Comparison of ENCODE assay signal across 10 cellular contexts in the genomic region with DNA sequence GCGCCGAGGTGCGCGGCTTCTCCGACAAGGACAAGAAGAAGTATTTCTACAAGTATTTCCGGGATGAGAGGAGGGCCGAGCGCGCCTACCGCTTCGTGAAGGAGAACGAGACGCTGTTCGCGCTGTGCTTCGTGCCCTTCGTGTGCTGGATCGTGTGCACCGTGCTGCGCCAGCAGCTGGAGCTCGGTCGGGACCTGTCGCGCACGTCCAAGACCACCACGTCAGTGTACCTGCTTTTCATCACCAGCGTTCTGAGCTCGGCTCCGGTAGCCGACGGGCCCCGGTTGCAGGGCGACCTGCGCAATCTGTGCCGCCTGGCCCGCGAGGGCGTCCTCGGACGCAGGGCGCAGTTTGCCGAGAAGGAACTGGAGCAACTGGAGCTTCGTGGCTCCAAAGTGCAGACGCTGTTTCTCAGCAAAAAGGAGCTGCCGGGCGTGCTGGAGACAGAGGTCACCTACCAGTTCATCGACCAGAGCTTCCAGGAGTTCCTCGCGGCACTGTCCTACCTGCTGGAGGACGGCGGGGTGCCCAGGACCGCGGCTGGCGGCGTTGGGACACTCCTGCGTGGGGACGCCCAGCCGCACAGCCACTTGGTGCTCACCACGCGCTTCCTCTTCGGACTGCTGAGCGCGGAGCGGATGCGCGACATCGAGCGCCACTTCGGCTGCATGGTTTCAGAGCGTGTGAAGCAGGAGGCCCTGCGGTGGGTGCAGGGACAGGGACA.
DNase-seq lines count a peak whose midpoint lies in the region; ATAC-seq and TF ChIP-seq lines count a peak whose summit lies in the region.
"Had no signal": no experiment of that assay in that cellular context is flagged by ENCODE, and none has a peak within 500 bp of the region (broad histone marks: within the 10 kb centered on the region; RNA-seq: fewer than 3 reads in every experiment).

No MANE protein-coding gene starts in this region.

- peaks cover 39% of the 10 kb centered on the region for H3K27me3 Mint-ChIP-seq in T-helper 1 cell treated with Interleukin-12 subunit alpha and Interleukin-12 subunit beta and Interleukin-4 antibody, amounts not matched to agents 30 μg/mL and 1 μg/mL, for 36 hours (ENCODE audit: low read depth)

- peak overlapping the region; percentile 87 for H3K4me3 Mint-ChIP-seq in T-helper 1 cell treated with Interleukin-12 subunit alpha and Interleukin-12 subunit beta and Interleukin-4 antibody, amounts not matched to agents 30 μg/mL and 1 μg/mL, for 36 hours

- ATAC-seq in GM21786 (IDR thresholded peaks at IDR 0.05; ENCODE audit: unreplicated experiment): no peak

- TF ChIP-seq CTCF in coronary artery (IDR thresholded peaks at IDR 0.05): no peak

- H3K9ac ChIP-seq in rectal smooth muscle tissue (ENCODE audit: low read length): no peak overlapping the region

- H3K9me3 Mint-ChIP-seq in T-helper 1 cell treated with Interleukin-12 subunit alpha and Interleukin-12 subunit beta and Interleukin-4 antibody, amounts not matched to agents 30 μg/mL and 1 μg/mL, for 36 hours: peaks cover 5% of the 10 kb centered on the region

- no peak overlapping the region for H3K27ac ChIP-seq in coronary artery
- no peak overlapping the region for H3K27ac ChIP-seq in rectal smooth muscle tissue (ENCODE audit: low read depth, low read length)

- peak overlapping the region; percentile 67 for H3K4me3 ChIP-seq in coronary artery
- peak overlapping the region; percentile 47 for H3K4me3 ChIP-seq in rectal smooth muscle tissue (ENCODE audit: low read length)

- peaks cover 43% of the 10 kb centered on the region for H3K27me3 ChIP-seq in rectal smooth muscle tissue (ENCODE audit: control insufficient read depth, insufficient read depth, low read length)

- DNase-seq in D341Med (ENCODE audit: low spot score) (peak; percentile 44), coronary artery (ENCODE audit: low spot score) (peak; percentile 65), amygdala (lab: John Stamatoyannopoulos, UW) (no peak), NCI-H1930 (lab: John Stamatoyannopoulos, UW) (no peak), NOMO-1 treated with DMSO at 0.1 percent for 48 hours (lab: John Stamatoyannopoulos, UW; ENCODE audit: unreplicated experiment) (no peak)
- DNase-seq: foreskin melanocyte, NCI-H1694 had no signal

- H3K36me3 Mint-ChIP-seq in T-helper 1 cell treated with Interleukin-12 subunit alpha and Interleukin-12 subunit beta and Interleukin-4 antibody, amounts not matched to agents 30 μg/mL and 1 μg/mL, for 36 hours (ENCODE audit: low read depth): peaks cover 49% of the 10 kb centered on the region

- no peaks in the 10 kb centered on the region for H3K36me3 ChIP-seq in rectal smooth muscle tissue (ENCODE audit: control insufficient read depth, insufficient read depth, low read length)

- no peaks in the 10 kb centered on the region for H3K4me1 ChIP-seq in rectal smooth muscle tissue (ENCODE audit: control insufficient read depth, insufficient read depth, low read length)

- peak overlapping the region; percentile 68 for H3K27ac Mint-ChIP-seq in T-helper 1 cell treated with Interleukin-12 subunit alpha and Interleukin-12 subunit beta and Interleukin-4 antibody, amounts not matched to agents 30 μg/mL and 1 μg/mL, for 36 hours

- peaks cover 43% of the 10 kb centered on the region for H3K4me1 Mint-ChIP-seq in T-helper 1 cell treated with Interleukin-12 subunit alpha and Interleukin-12 subunit beta and Interleukin-4 antibody, amounts not matched to agents 30 μg/mL and 1 μg/mL, for 36 hours (ENCODE audit: low read depth)

Comparison
In these comparisons a context has a peak if more than half of its experiments do, and no peak if none do; other contexts are left out.
1. DNase-seq: peak in D341Med (single experiment) and coronary artery (single experiment); none in amygdala (0 of 56), NCI-H1930 (0 of 2) and NOMO-1 treated with DMSO at 0.1 percent for 48 hours (single experiment).